Comparison of ENCODE assay signal across 16 cellular contexts in the genomic region with DNA sequence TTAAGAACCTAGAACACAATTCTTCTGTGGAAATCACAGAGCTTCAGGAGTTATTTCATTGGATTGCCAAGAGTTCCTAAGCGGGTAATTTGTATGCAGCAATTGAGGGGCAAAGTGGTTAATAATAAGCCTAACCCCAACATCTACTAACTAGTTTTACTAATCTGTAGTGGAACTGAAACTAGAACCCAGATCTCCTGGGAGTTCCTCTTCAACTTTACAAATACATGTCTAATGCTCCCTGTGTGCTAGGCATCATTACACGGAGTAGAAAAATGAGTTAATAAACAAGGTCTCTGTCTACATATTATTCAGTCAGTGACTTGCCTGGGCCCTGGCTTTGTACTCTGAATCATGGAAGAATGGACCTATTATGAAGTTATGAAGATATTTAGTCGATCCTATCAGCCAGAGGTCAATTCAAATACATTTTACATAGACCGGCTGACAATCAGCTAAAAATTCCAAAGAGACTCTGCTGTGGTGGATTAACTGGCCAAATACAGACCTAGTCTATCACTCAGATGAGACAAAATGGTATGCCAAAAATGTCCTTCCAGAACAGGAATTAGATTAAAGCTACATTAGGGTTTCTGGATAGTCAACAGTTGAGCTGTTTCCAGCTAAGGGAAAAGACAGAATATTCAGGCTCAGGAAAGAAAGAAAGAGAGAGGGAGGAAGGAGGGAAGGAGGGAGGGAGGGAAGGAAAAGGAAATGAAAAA.
DNase-seq lines count a peak whose midpoint lies in the region; ATAC-seq, FAIRE-seq and TF ChIP-seq lines count a peak whose summit lies in the region.
"Had no signal": no experiment of that assay in that cellular context is flagged by ENCODE, and none has a peak within 500 bp of the region (broad histone marks: within the 10 kb centered on the region; RNA-seq: fewer than 3 reads in every experiment).

No MANE protein-coding gene starts in this region.

- no peak for TF ChIP-seq RAD21 in SK-N-SH (IDR thresholded peaks at IDR 0.05; ENCODE audit: low read length)

- H3K9me3 Mint-ChIP-seq in CD8-positive, alpha-beta T cell, result peaks cover 6% of the 10 kb centered on the region

- peaks cover 16% of the 10 kb centered on the region in 2 experiments; a peak in 3 of 4 replicates for H3K4me1 ChIP-seq in SK-N-SH (ENCODE audit: control insufficient read depth in 1 of 2, insufficient read depth in 2 of 2, low read depth in 1 of 2, low read length in 1 of 2)
- H3K4me1 ChIP-seq in CD8-positive, alpha-beta T cell (ENCODE audit: insufficient read depth, low read length), result no peaks in the 10 kb centered on the region
- H3K4me1 ChIP-seq: breast epithelium, gastroesophageal sphincter had no signal

- H3K9me2 ChIP-seq in SK-N-SH, result no peaks in the 10 kb centered on the region

- H3K4me2 ChIP-seq in SK-N-SH, result no peak overlapping the region

- intact Hi-C loops in CD8-positive, alpha-beta T cell (cut with DNase I, micrococcal nuclease), result no loop called here

- TF ChIP-seq POLR2A in H54 (IDR thresholded peaks at IDR 0.05; ENCODE audit: low read depth, low read length), result no peak

- CTCF ChIA-PET in SK-N-SH (lab: Yijun Ruan, JAX), result interaction anchor here (1.8 kb wide), 1 partner anchor 10 kb away, joined by 3 read pairs; no protein-coding TSS in a partner anchor
- CTCF ChIA-PET in CD8-positive, alpha-beta T cell (lab: Charles Lee), result interaction anchor here (0.8 to 1.5 kb wide), 2 partner anchors 27 to 46 kb away, joined by 4 to 5 read pairs; no protein-coding TSS in a partner anchor

- no peak for TF ChIP-seq CTCF in SK-N-SH (IDR thresholded peaks at IDR 0.05)
- no peak for TF ChIP-seq CTCF in CD8-positive, alpha-beta T cell (IDR thresholded peaks at IDR 0.05)
- no peak for TF ChIP-seq CTCF in omental fat pad (IDR thresholded peaks at IDR 0.05)

- no peak for FAIRE-seq in H54 (lab: Jason Lieb, UNC)
- FAIRE-seq: urothelium cell line had no signal

- H3F3A ChIP-seq in SK-N-SH (replicated peaks; ENCODE audit: insufficient read depth), result peaks cover 2% of the 10 kb centered on the region

- no peaks in the 10 kb centered on the region for H3K79me2 ChIP-seq in SK-N-SH (ENCODE audit: insufficient read depth)

- H3K4me1 Mint-ChIP-seq in CD8-positive, alpha-beta T cell (ENCODE audit: low read depth), result no peaks in the 10 kb centered on the region

- no peaks in the 10 kb centered on the region for H4K20me1 ChIP-seq in SK-N-SH (ENCODE audit: insufficient read depth)

- H3K36me3 Mint-ChIP-seq in CD8-positive, alpha-beta T cell, result no peaks in the 10 kb centered on the region

- no peaks in the 10 kb centered on the region for H3K36me3 ChIP-seq in SK-N-SH (replicated peaks in 1 of 2; ENCODE audit: control insufficient read depth in 1 of 2, insufficient read depth in 2 of 2, low read length in 1 of 2)
- no peaks in the 10 kb centered on the region for H3K36me3 ChIP-seq in CD8-positive, alpha-beta T cell (ENCODE audit: insufficient read depth, low read length)
- H3K36me3 ChIP-seq: breast epithelium, gastroesophageal sphincter had no signal

- 0 out of 4 replicates have a peak overlapping the region, but pooled peaks of 1 of the 2 experiments have one; percentile 18 for H3K27ac ChIP-seq in SK-N-SH (ENCODE audit: low read depth in 2 of 2, low read length in 1 of 2)
- H3K27ac ChIP-seq in CD8-positive, alpha-beta T cell (ENCODE audit: low read depth, low read length), result no peak overlapping the region
- H3K27ac ChIP-seq: breast epithelium, gastroesophageal sphincter had no signal

- H3K4me3 ChIP-seq in SK-N-SH (ENCODE audit: low read depth in 2 of 2, low read length in 1 of 2), result no peak overlapping the region
- no peak overlapping the region for H3K4me3 ChIP-seq in CD8-positive, alpha-beta T cell (ENCODE audit: low read depth, low read length)
- H3K4me3 ChIP-seq: breast epithelium, gastroesophageal sphincter had no signal

- no peaks in the 10 kb centered on the region for H3K27me3 Mint-ChIP-seq in CD8-positive, alpha-beta T cell (ENCODE audit: low read depth)

- DNase-seq in SK-N-SH (no peak), H54 (ENCODE audit: insufficient read length, low spot score) (no peak), T-helper 9 cell (no peak), omental fat pad (ENCODE audit: low spot score) (no peak)
- DNase-seq in CD8-positive, alpha-beta T cell, result no peak
- DNase-seq: activated naive CD4-positive, alpha-beta T cell; Calu3; KG1; NCI-H187; stimulated activated CD4-positive, alpha-beta T cell treated with anti-CD3 and anti-CD28 coated beads, Interleukin-2, amount 100 ng/mL, for 48 hours had no signal

- H3K27me3 ChIP-seq in SK-N-SH (ENCODE audit: insufficient read depth), result no peaks in the 10 kb centered on the region
- H3K27me3 ChIP-seq in CD8-positive, alpha-beta T cell (ENCODE audit: insufficient read depth, low read length), result no peaks in the 10 kb centered on the region
- H3K27me3 ChIP-seq: breast epithelium had no signal

- no peak overlapping the region for H3K27ac Mint-ChIP-seq in CD8-positive, alpha-beta T cell

- H3K9me3 ChIP-seq in SK-N-SH, result no peaks in the 10 kb centered on the region
- no peaks in the 10 kb centered on the region for H3K9me3 ChIP-seq in CD8-positive, alpha-beta T cell (ENCODE audit: low read length)

- POLR2A ChIA-PET in SK-N-SH (lab: Yijun Ruan, JAX), result no interaction called here
- POLR2A ChIA-PET in CD8-positive, alpha-beta T cell (lab: Charles Lee), result no interaction called here

- no peak for TF ChIP-seq EP300 in SK-N-SH (IDR thresholded peaks at IDR 0.05; ENCODE audit: borderline replicate concordance in 1 of 2, low read depth in 1 of 2, low read length in 1 of 2)

- H3K4me3 Mint-ChIP-seq in CD8-positive, alpha-beta T cell, result no peak overlapping the region

- 0 out of 2 replicates have a peak overlapping the region, but pooled peaks have one; percentile 35 for H2AFZ ChIP-seq in SK-N-SH (ENCODE audit: low read depth)

- ATAC-seq in GM18508 (IDR thresholded peaks at IDR 0.05; ENCODE audit: insufficient read depth, unreplicated experiment), result peak; percentile 94
- ATAC-seq in GM21381 (IDR thresholded peaks at IDR 0.05; ENCODE audit: unreplicated experiment), result peak; percentile 84
- peak; percentile 85 for ATAC-seq in HG03066 (IDR thresholded peaks at IDR 0.05; ENCODE audit: low read depth, unreplicated experiment)
- ATAC-seq in CD8-positive, alpha-beta T cell, result no peak
- ATAC-seq in omental fat pad (ENCODE audit: low FRiP score), result no peak
- ATAC-seq: gastroesophageal sphincter had no signal

- H3K9ac ChIP-seq in SK-N-SH, result no peak overlapping the region

- 42% methylated on average over 4 of the region's 4 CpGs for WGBS in SK-N-SH (ENCODE audit: low lambda C conversion rate)

TF ChIP-seq in SK-N-SH, 30 proteins besides CTCF, POLR2A, EP300 and RAD21:
- TF ChIP-seq, protein P1, sequence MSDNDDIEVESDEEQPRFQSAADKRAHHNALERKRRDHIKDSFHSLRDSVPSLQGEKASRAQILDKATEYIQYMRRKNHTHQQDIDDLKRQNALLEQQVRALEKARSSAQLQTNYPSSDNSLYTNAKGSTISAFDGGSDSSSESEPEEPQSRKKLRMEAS (IDR thresholded peaks at IDR 0.05; ENCODE audit: low read depth), result no peak
- TF ChIP-seq RCOR1 (IDR thresholded peaks at IDR 0.05; ENCODE audit: low read length), result no peak
- TF ChIP-seq NFIC (IDR thresholded peaks at IDR 0.05; ENCODE audit: borderline replicate concordance), result no peak
- no peak for TF ChIP-seq TCF12 (IDR thresholded peaks at IDR 0.05)
- TF ChIP-seq, protein P2, sequence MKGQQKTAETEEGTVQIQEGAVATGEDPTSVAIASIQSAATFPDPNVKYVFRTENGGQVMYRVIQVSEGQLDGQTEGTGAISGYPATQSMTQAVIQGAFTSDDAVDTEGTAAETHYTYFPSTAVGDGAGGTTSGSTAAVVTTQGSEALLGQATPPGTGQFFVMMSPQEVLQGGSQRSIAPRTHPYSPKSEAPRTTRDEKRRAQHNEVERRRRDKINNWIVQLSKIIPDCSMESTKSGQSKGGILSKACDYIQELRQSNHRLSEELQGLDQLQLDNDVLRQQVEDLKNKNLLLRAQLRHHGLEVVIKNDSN (IDR thresholded peaks at IDR 0.05; ENCODE audit: borderline replicate concordance, low read depth), result no peak
- TF ChIP-seq FOXM1 (IDR thresholded peaks at IDR 0.05; ENCODE audit: low read depth), result no peak
- no peak for TF ChIP-seq RFX5 (IDR thresholded peaks at IDR 0.05; ENCODE audit: low read length)
- no peak for TF ChIP-seq ELF1 (IDR thresholded peaks at IDR 0.05)
- TF ChIP-seq YY1 (IDR thresholded peaks at IDR 0.05; ENCODE audit: low read depth), result no peak
- no peak for TF ChIP-seq RXRA (IDR thresholded peaks at IDR 0.05; ENCODE audit: borderline replicate concordance, low read depth)

Comparison
In these comparisons a context has a peak if more than half of its experiments do, and no peak if none do; other contexts are left out.
1. ATAC-seq: peak in GM18508 (single experiment), GM21381 (single experiment) and HG03066 (single experiment); none in CD8-positive, alpha-beta T cell (single experiment) and omental fat pad (single experiment).